ENCODE assay signal across 18 cellular contexts in genomic region chr21:45390831-45391742, GRCh38. TPM values are rescaled to one million over a fixed set of nuclear protein-coding genes. Genes with fewer than 3 reads are reported as not detected.
DNase-seq lines count a peak whose midpoint lies in the region; ATAC-seq and TF ChIP-seq lines count a peak whose summit lies in the region.
"Had no signal": no experiment of that assay in that cellular context is flagged by ENCODE, and none has a peak within 500 bp of the region (broad histone marks: within the 10 kb centered on the region; RNA-seq: fewer than 3 reads in every experiment).

No MANE protein-coding gene starts in this region.

- DNase-seq in Right ventricle myocardium inferior (ENCODE audit: missing footprints), result peak; percentile 50
- DNase-seq in heart right ventricle, result no peak
- DNase-seq in adrenal gland, result peak in 4 of 7 donors; percentile 3 to 11 (median 10)
- DNase-seq in right cardiac atrium, result peak; percentile 4 to 32 (median 24)
- peak; percentile 54 for DNase-seq in sciatic nerve (ENCODE audit: low spot score)
- no peak for DNase-seq in stimulated activated naive CD8-positive, alpha-beta T cell treated with anti-CD3 and anti-CD28 coated beads, Interleukin-15, amount 100 ng/mL, for 72 hours
- DNase-seq: DMS 273 treated with DMSO at 0.1 percent for 48 hours, GDM1, Kasumi-1, NCI-H1105, NCI-H1694, NCI-H226, NCI-H524 treated with DMSO at 0.1 percent for 48 hours had no signal

- no peaks in the 10 kb centered on the region for H3K9me3 Mint-ChIP-seq in stimulated activated naive CD8-positive, alpha-beta T cell treated with anti-CD3 and anti-CD28 coated beads, Interleukin-15, amount 100 ng/mL, for 72 hours
- H3K9me3 Mint-ChIP-seq: IgD-negative memory B cell had no signal

- no peak overlapping the region for H3K4me3 Mint-ChIP-seq in stimulated activated naive CD8-positive, alpha-beta T cell treated with anti-CD3 and anti-CD28 coated beads, Interleukin-15, amount 100 ng/mL, for 72 hours
- H3K4me3 Mint-ChIP-seq: IgD-negative memory B cell had no signal

- peaks cover 0 to 9% (median 0%) of the 10 kb centered on the region in 7 donors for H3K27me3 ChIP-seq in heart right ventricle
- H3K27me3 ChIP-seq in adrenal gland, result no peaks in the 10 kb centered on the region
- H3K27me3 ChIP-seq in right cardiac atrium (ENCODE audit: control insufficient read depth, insufficient read depth), result no peaks in the 10 kb centered on the region

- TF ChIP-seq CTCF in heart right ventricle (IDR thresholded peaks at IDR 0.05) (no peak), adrenal gland (IDR thresholded peaks at IDR 0.05) (no peak)

- H3K27me3 Mint-ChIP-seq in stimulated activated naive CD8-positive, alpha-beta T cell treated with anti-CD3 and anti-CD28 coated beads, Interleukin-15, amount 100 ng/mL, for 72 hours, result peaks cover 17% of the 10 kb centered on the region

- peaks cover 9 to 25% (median 17%) of the 10 kb centered on the region in 9 donors for H3K4me1 ChIP-seq in heart right ventricle
- peaks cover 4 to 12% of the 10 kb centered on the region in 2 donors for H3K4me1 ChIP-seq in adrenal gland (replicated peaks in 1 of 2)
- H3K4me1 ChIP-seq in right cardiac atrium (ENCODE audit: control insufficient read depth, insufficient read depth, low read length), result no peaks in the 10 kb centered on the region

- H3K9me3 ChIP-seq in heart right ventricle, result no peaks in the 10 kb centered on the region
- no peaks in the 10 kb centered on the region for H3K9me3 ChIP-seq in adrenal gland (replicated peaks in 1 of 3)
- H3K9me3 ChIP-seq in right cardiac atrium (ENCODE audit: control insufficient read depth, low read length), result no peaks in the 10 kb centered on the region
- H3K9me3 ChIP-seq: BLaER1 treated with 17β-estradiol and CSF1 and Interleukin-3, amounts not matched to agents 10 nM and 100 nM had no signal

- ATAC-seq in Right ventricle myocardium inferior (no peak), heart right ventricle (no peak), right cardiac atrium (no peak), sciatic nerve (no peak), HG03045 (IDR thresholded peaks at IDR 0.05; ENCODE audit: unreplicated experiment) (no peak), HG03442 (IDR thresholded peaks at IDR 0.05; ENCODE audit: unreplicated experiment) (no peak)
- no peak for ATAC-seq in stimulated activated naive CD8-positive, alpha-beta T cell treated with anti-CD3 and anti-CD28 coated beads, Interleukin-15, amount 100 ng/mL, for 72 hours
- ATAC-seq: GM12878 had no signal

- H3K27ac ChIP-seq in heart right ventricle (no peak overlapping the region), adrenal gland (no peak overlapping the region), right cardiac atrium (ENCODE audit: low read length) (no peak overlapping the region)
- H3K27ac ChIP-seq: BLaER1 treated with 17β-estradiol and CSF1 and Interleukin-3, amounts not matched to agents 10 nM and 100 nM had no signal

- WGBS in heart right ventricle, 2 donors, result 92 to 93% methylated on average over 28 to 32 of the region's 32 CpGs
- 82 to 89% (median 85%) methylated on average over 20 to 31 of the region's 32 CpGs for WGBS in adrenal gland, 4 donors
- WGBS in right cardiac atrium, result 90% methylated on average over 32 of the region's 32 CpGs

- TF ChIP-seq POLR2A in adrenal gland (IDR thresholded peaks at IDR 0.05), result no peak

- no peak overlapping the region for H3K4me3 ChIP-seq in heart right ventricle
- no peak overlapping the region for H3K4me3 ChIP-seq in adrenal gland
- H3K4me3 ChIP-seq in right cardiac atrium (ENCODE audit: low read length), result no peak overlapping the region
- H3K4me3 ChIP-seq: BLaER1 treated with 17β-estradiol and CSF1 and Interleukin-3, amounts not matched to agents 10 nM and 100 nM; GM12878 had no signal

- intact Hi-C loops in Right ventricle myocardium inferior (cut with DNase I) (no loop called here), heart right ventricle (cut with DNase I) (loop anchor here in 1 of 10 donors (5.0 kb wide), 1 partner anchor 46 kb away; no protein-coding TSS in a partner anchor), adrenal gland (cut with DNase I) (no loop called here), right cardiac atrium (cut with DNase I) (no loop called here), sciatic nerve (cut with DNase I) (no loop called here)

- H3K4me1 Mint-ChIP-seq in stimulated activated naive CD8-positive, alpha-beta T cell treated with anti-CD3 and anti-CD28 coated beads, Interleukin-15, amount 100 ng/mL, for 72 hours, result no peaks in the 10 kb centered on the region
- H3K4me1 Mint-ChIP-seq: IgD-negative memory B cell had no signal

- H3K36me3 ChIP-seq in heart right ventricle, result no peaks in the 10 kb centered on the region
- no peaks in the 10 kb centered on the region for H3K36me3 ChIP-seq in adrenal gland (replicated peaks in 1 of 2)
- H3K36me3 ChIP-seq: BLaER1 treated with 17β-estradiol and CSF1 and Interleukin-3, amounts not matched to agents 10 nM and 100 nM had no signal

- H3K27ac Mint-ChIP-seq in stimulated activated naive CD8-positive, alpha-beta T cell treated with anti-CD3 and anti-CD28 coated beads, Interleukin-15, amount 100 ng/mL, for 72 hours, result peak overlapping the region in 1 of 2 donors; percentile 42
- H3K27ac Mint-ChIP-seq: IgD-negative memory B cell had no signal

RNA-seq across cellular contexts. Expression of gene COL18A1, which starts 13.9 kb away (rescaled TPM):
- total RNA-seq in Right ventricle myocardium inferior (51.6 TPM), heart right ventricle (10 to 100 TPM; 33.7 to 87.1 (median 48.8) TPM), adrenal gland (100 to 1,000 TPM in 7 of 8 donors, 10 to 100 TPM in 1; 92.9 to 244 (median 141) TPM), right cardiac atrium (100 to 1,000 TPM in 1 of 4 donors, 10 to 100 TPM in 3; 63.5 to 134 (median 84.6) TPM), sciatic nerve (129 TPM)
- polyA plus RNA-seq in heart right ventricle (10 to 100 TPM; 63.1 to 70.6 TPM), adrenal gland (100 to 1,000 TPM in 2 of 3 donors, 10 to 100 TPM in 1; 10.9 to 201 (median 163) TPM), right cardiac atrium (52.3 TPM)

Comparison
In these comparisons a context has a peak if more than half of its experiments do, and no peak if none do; other contexts are left out.
1. DNase-seq: peak in Right ventricle myocardium inferior (single experiment), adrenal gland (4 of 7), right cardiac atrium (3 of 3) and sciatic nerve (single experiment); none in heart right ventricle (0 of 2) and stimulated activated naive CD8-positive, alpha-beta T cell treated with anti-CD3 and anti-CD28 coated beads, Interleukin-15, amount 100 ng/mL, for 72 hours (0 of 2).